In genomic region chr19:1054102-1055027, GRCh38 we compare ENCODE assay signal across 32 cellular contexts. TPM values are rescaled to one million over a fixed set of nuclear protein-coding genes. Genes with fewer than 3 reads are reported as not detected.
"Had no signal": no experiment of that assay in that cellular context is flagged by ENCODE, and none has a peak within 500 bp of the region (broad histone marks: within the 10 kb centered on the region; RNA-seq: fewer than 3 reads in every experiment).

No MANE protein-coding gene starts in this region.

- H3K27me3 ChIP-seq: brain microvascular endothelial cell, MG63, Peyer's patch had no signal

- H3K27ac Mint-ChIP-seq: activated CD4-positive, alpha-beta memory T cell treated with anti-CD3 and anti-CD28 coated beads, Interleukin-2, amount 10 ng/mL, durations not matched to agents 7 days and 5 days; activated CD8-positive, alpha-beta memory T cell treated with anti-CD3 and anti-CD28 coated beads, Interleukin-2, amount 10 ng/mL, durations not matched to agents 7 days and 5 days; activated naive CD8-positive, alpha-beta T cell; activated naive CD8-positive, alpha-beta T cell treated with anti-CD3 and anti-CD28 coated beads, Interleukin-2, amount 50 U/mL, for 24 hours had no signal

- H3K4me3 ChIP-seq: MG63, Peyer's patch had no signal

- H3K4me3 Mint-ChIP-seq: activated CD4-positive, alpha-beta memory T cell treated with anti-CD3 and anti-CD28 coated beads, Interleukin-2, amount 10 ng/mL, durations not matched to agents 7 days and 5 days; activated CD8-positive, alpha-beta memory T cell treated with anti-CD3 and anti-CD28 coated beads, Interleukin-2, amount 10 ng/mL, durations not matched to agents 7 days and 5 days; activated naive CD4-positive, alpha-beta T cell treated with anti-CD3 and anti-CD28 coated beads, Interleukin-2, amount 10 ng/mL, durations not matched to agents 7 days and 5 days; activated naive CD8-positive, alpha-beta T cell; activated naive CD8-positive, alpha-beta T cell treated with anti-CD3 and anti-CD28 coated beads, Interleukin-2, amount 50 U/mL, for 24 hours; central memory CD8-positive, alpha-beta T cell had no signal

- H3K9me3 ChIP-seq: MG63 had no signal

- H3K27ac ChIP-seq: brain microvascular endothelial cell, Peyer's patch, WERI-Rb-1 had no signal

- DNase-seq: activated CD4-positive, alpha-beta memory T cell treated with anti-CD3 and anti-CD28 coated beads, Interleukin-2, amount 10 ng/mL, durations not matched to agents 7 days and 5 days; activated CD4-positive, alpha-beta T cell treated with anti-CD3 and anti-CD28 coated beads for 1 hour; activated CD4-positive, alpha-beta T cell treated with anti-CD3 and anti-CD28 coated beads for 48 hours; activated CD4-positive, CD25-positive, alpha-beta regulatory T cell; activated CD8-positive, alpha-beta memory T cell treated with anti-CD3 and anti-CD28 coated beads for 24 hours; activated CD8-positive, alpha-beta memory T cell treated with anti-CD3 and anti-CD28 coated beads, Interleukin-2, amount 10 ng/mL, durations not matched to agents 7 days and 5 days; activated CD8-positive, alpha-beta memory T cell treated with anti-CD3 and anti-CD28 coated beads, Interleukin-2, amount 50 U/mL, for 48 hours; activated effector memory CD4-positive, alpha-beta T cell treated with Interleukin-2 at 50 U/mL for 16 hours; activated naive CD4-positive, alpha-beta T cell treated with anti-CD3 and anti-CD28 coated beads, Interleukin-2, amount 10 ng/mL, durations not matched to agents 7 days and 5 days; activated naive CD8-positive, alpha-beta T cell treated with anti-CD3 and anti-CD28 coated beads, Interleukin-2, amount 50 U/mL, for 24 hours; activated T-cell treated with anti-CD3 and anti-CD28 coated beads, Interleukin-2, amount 50 U/mL, for 48 hours; anterior cingulate cortex; brain microvascular endothelial cell; Kasumi-1; MG63; NCI-H1092; NCI-H1436 treated with DMSO at 0.1 percent for 48 hours; NCI-H1694 treated with DMSO at 0.1 percent for 48 hours; NCI-H2029; NCI-H345; NCI-H524 treated with DMSO at 0.1 percent for 48 hours; PC-3; RPMI8226; T1000; WERI-Rb-1 had no signal

- H3K27me3 Mint-ChIP-seq: activated CD4-positive, alpha-beta memory T cell treated with anti-CD3 and anti-CD28 coated beads, Interleukin-2, amount 10 ng/mL, durations not matched to agents 7 days and 5 days; activated CD8-positive, alpha-beta memory T cell treated with anti-CD3 and anti-CD28 coated beads, Interleukin-2, amount 10 ng/mL, durations not matched to agents 7 days and 5 days; activated naive CD4-positive, alpha-beta T cell treated with anti-CD3 and anti-CD28 coated beads, Interleukin-2, amount 10 ng/mL, durations not matched to agents 7 days and 5 days; activated naive CD8-positive, alpha-beta T cell; activated naive CD8-positive, alpha-beta T cell treated with anti-CD3 and anti-CD28 coated beads, Interleukin-2, amount 50 U/mL, for 24 hours; central memory CD8-positive, alpha-beta T cell had no signal

- ATAC-seq: activated CD8-positive, alpha-beta memory T cell treated with anti-CD3 and anti-CD28 coated beads, Interleukin-2, amount 10 ng/mL, durations not matched to agents 7 days and 5 days; activated naive CD8-positive, alpha-beta T cell treated with anti-CD3 and anti-CD28 coated beads, Interleukin-2, amount 50 U/mL, for 24 hours; PC-3 had no signal

- H3K4me1 ChIP-seq: Peyer's patch had no signal

- H3K9me3 Mint-ChIP-seq: activated CD4-positive, alpha-beta memory T cell treated with anti-CD3 and anti-CD28 coated beads, Interleukin-2, amount 10 ng/mL, durations not matched to agents 7 days and 5 days; central memory CD8-positive, alpha-beta T cell had no signal

- H3K36me3 ChIP-seq: brain microvascular endothelial cell, MG63, Peyer's patch had no signal

RNA-seq across cellular contexts. Expression of gene RNU6-2, which starts 33.0 kb away (rescaled TPM):
- total RNA-seq: activated CD4-positive, alpha-beta memory T cell treated with anti-CD3 and anti-CD28 coated beads, Interleukin-2, amount 10 ng/mL, durations not matched to agents 7 days and 5 days; activated CD8-positive, alpha-beta memory T cell treated with anti-CD3 and anti-CD28 coated beads, Interleukin-2, amount 10 ng/mL, durations not matched to agents 7 days and 5 days; chondrocyte; NCI-H460; PC-3; Peyer's patch; T-helper 1 cell treated with Interleukin-12 subunit alpha and Interleukin-12 subunit beta and Interleukin-4 antibody, amounts not matched to agents 30 ng/mL and 1 ng/mL, for 36 hours; T-helper 2 cell treated with Interferon-gamma antibody and Interleukin-4, amounts not matched to agents 100 ng/mL and 5 ng/mL, for 36 hours had no signal
